In genomic region chr17:3037259-3037658, GRCh38 we compare ENCODE assay signal across 32 cellular contexts. TPM values are rescaled to one million over a fixed set of nuclear protein-coding genes. Genes with fewer than 3 reads are reported as not detected.
"Had no signal": no experiment of that assay in that cellular context is flagged by ENCODE, and none has a peak within 500 bp of the region (broad histone marks: within the 10 kb centered on the region; RNA-seq: fewer than 3 reads in every experiment).

No MANE protein-coding gene starts in this region.

- H3K4me3 Mint-ChIP-seq: activated CD4-positive, alpha-beta memory T cell treated with anti-CD3 and anti-CD28 coated beads for 36 hours; activated naive CD4-positive, alpha-beta T cell treated with anti-CD3 and anti-CD28 coated beads for 36 hours; activated T-cell treated with anti-CD3 and anti-CD28 coated beads, Interleukin-2, amount 50 U/mL, for 4 hours; activated T-helper 1 cell treated with anti-CD3 and anti-CD28 coated beads, Interleukin-12 subunit alpha, Interleukin-12 subunit beta, Interleukin-2, Interleukin-4 antibody, amounts not matched to agents 30 ng/mL and 10 ng/mL and 1 ng/mL, durations not matched to agents 14 hours and 24 hours and 36 hours had no signal

- H3K9me3 ChIP-seq: adrenal gland, body of pancreas, breast epithelium, MG63, SJCRH30 had no signal

- H3K36me3 ChIP-seq: adrenal gland, breast epithelium, MG63, SJCRH30 had no signal

- ATAC-seq: activated naive CD4-positive, alpha-beta T cell treated with anti-CD3 and anti-CD28 coated beads, Interleukin-2, amount 50 U/mL, for 72 hours; activated T-cell treated with anti-CD3 and anti-CD28 coated beads, Interleukin-2, amount 50 U/mL, for 4 hours; body of pancreas; Panc1 had no signal

- H3K9me3 Mint-ChIP-seq: activated CD4-positive, alpha-beta memory T cell treated with anti-CD3 and anti-CD28 coated beads for 36 hours; activated naive CD4-positive, alpha-beta T cell treated with anti-CD3 and anti-CD28 coated beads for 36 hours; activated T-cell treated with anti-CD3 and anti-CD28 coated beads, Interleukin-2, amount 50 U/mL, for 4 hours had no signal

- H3K27me3 ChIP-seq: adrenal gland, body of pancreas, breast epithelium, MG63, SJCRH30 had no signal

- H3K4me3 ChIP-seq: adrenal gland, body of pancreas, breast epithelium, MG63, SJCRH30, SK-N-MC had no signal

- DNase-seq: activated CD4-positive, alpha-beta memory T cell treated with anti-CD3 and anti-CD28 coated beads for 36 hours; activated CD4-positive, alpha-beta T cell treated with anti-CD3 and anti-CD28 coated beads, Interleukin-2, amount 50 U/mL, for 1 hour; activated gamma-delta T cell treated with Interleukin-2 at 50 U/mL for 16 hours; activated naive CD4-positive, alpha-beta T cell treated with anti-CD3 and anti-CD28 coated beads for 36 hours; activated T-cell treated with anti-CD3 and anti-CD28 coated beads for 4 hours; activated T-cell treated with anti-CD3 and anti-CD28 coated beads, Interleukin-2, amount 50 U/mL, for 4 hours; body of pancreas; Kasumi-1; KG1; MG63; NCI-H1048; NCI-H1105 treated with DMSO at 0.1 percent for 48 hours; NCI-H1436; NCI-H1694; NCI-H1930; NCI-H345; NCI-H524 treated with DMSO at 0.1 percent for 48 hours; SHP77; SJCRH30; T1000 had no signal

- H3K4me1 ChIP-seq: adrenal gland, body of pancreas, breast epithelium had no signal

- H3K27ac Mint-ChIP-seq: activated CD4-positive, alpha-beta memory T cell treated with anti-CD3 and anti-CD28 coated beads for 36 hours; activated naive CD4-positive, alpha-beta T cell treated with anti-CD3 and anti-CD28 coated beads for 36 hours; activated naive CD4-positive, alpha-beta T cell treated with anti-CD3 and anti-CD28 coated beads, Interleukin-2, amount 50 U/mL, for 72 hours; activated T-helper 1 cell treated with anti-CD3 and anti-CD28 coated beads, Interleukin-12 subunit alpha, Interleukin-12 subunit beta, Interleukin-2, Interleukin-4 antibody, amounts not matched to agents 30 ng/mL and 10 ng/mL and 1 ng/mL, durations not matched to agents 14 hours and 24 hours and 36 hours had no signal

- H3K36me3 Mint-ChIP-seq: activated CD4-positive, alpha-beta memory T cell treated with anti-CD3 and anti-CD28 coated beads for 36 hours; activated naive CD4-positive, alpha-beta T cell treated with anti-CD3 and anti-CD28 coated beads, Interleukin-2, amount 50 U/mL, for 72 hours had no signal

- H3K27ac ChIP-seq: adrenal gland, body of pancreas, breast epithelium, SJCRH30, SK-N-MC had no signal

RNA-seq across cellular contexts. Expression of gene OR1D5, which starts 26.1 kb away (rescaled TPM):
- total RNA-seq: activated CD4-positive, alpha-beta memory T cell treated with anti-CD3 and anti-CD28 coated beads for 36 hours; activated naive CD4-positive, alpha-beta T cell treated with anti-CD3 and anti-CD28 coated beads for 36 hours; activated naive CD4-positive, alpha-beta T cell treated with anti-CD3 and anti-CD28 coated beads, Interleukin-2, amount 50 U/mL, for 72 hours; activated T-cell treated with anti-CD3 and anti-CD28 coated beads, Interleukin-2, amount 50 U/mL, for 4 hours; activated T-helper 1 cell treated with anti-CD3 and anti-CD28 coated beads, Interleukin-12 subunit alpha, Interleukin-12 subunit beta, Interleukin-2, Interleukin-4 antibody, amounts not matched to agents 30 ng/mL and 10 ng/mL and 1 ng/mL, durations not matched to agents 14 hours and 24 hours and 36 hours; adrenal gland; astrocyte; body of pancreas; breast epithelium; cardiac septum; NCI-H460; RPMI7951; SJCRH30; T-helper 1 cell treated with Interleukin-12 subunit alpha and Interleukin-12 subunit beta and Interleukin-4 antibody, amounts not matched to agents 30 ng/mL and 1 ng/mL, for 36 hours; T-helper 2 cell treated with Interferon-gamma antibody and Interleukin-4, amounts not matched to agents 100 ng/mL and 5 ng/mL, for 36 hours had no signal
- polyA plus RNA-seq: adrenal gland had no signal
